In genomic region chr13:77034883-77035282, GRCh38 we compare ENCODE assay signal across 25 cellular contexts. TPM values are rescaled to one million over a fixed set of nuclear protein-coding genes. Genes with fewer than 3 reads are reported as not detected.
DNase-seq lines count a peak whose midpoint lies in the region; ATAC-seq, FAIRE-seq and TF ChIP-seq lines count a peak whose summit lies in the region.
"Had no signal": no experiment of that assay in that cellular context is flagged by ENCODE, and none has a peak within 500 bp of the region (broad histone marks: within the 10 kb centered on the region; RNA-seq: fewer than 3 reads in every experiment).

No MANE protein-coding gene starts in this region.

- 93 to 97% methylated on average over 4 to 5 of the region's 5 CpGs for WGBS in gastroesophageal sphincter (ENCODE audit: low coverage in 1 of 2), 2 donors
- 92 to 98% (median 96%) methylated on average over 5 of the region's 5 CpGs for WGBS in spleen, 5 donors

- no peak overlapping the region for H3K27ac Mint-ChIP-seq in astrocyte (ENCODE audit: unreplicated experiment)
- H3K27ac Mint-ChIP-seq: activated naive CD4-positive, alpha-beta T cell treated with anti-CD3 and anti-CD28 coated beads, Interleukin-2, amount 50 U/mL, for 24 hours had no signal

- H3K27me3 ChIP-seq in astrocyte (ENCODE audit: insufficient read depth, low read length) (no peaks in the 10 kb centered on the region), gastroesophageal sphincter (no peaks in the 10 kb centered on the region), spleen (replicated peaks in 1 of 7) (no peaks in the 10 kb centered on the region)
- H3K27me3 ChIP-seq: BE2C, cardiac muscle cell had no signal

- H3K27ac ChIP-seq in astrocyte (ENCODE audit: low read depth, low read length) (no peak overlapping the region), gastroesophageal sphincter (no peak overlapping the region), spleen (no peak overlapping the region)
- H3K27ac ChIP-seq: cardiac muscle cell had no signal

- H3K4me3 ChIP-seq in AG10803 (ENCODE audit: low read length) (no peak overlapping the region), astrocyte (ENCODE audit: insufficient read depth, low read depth, low read length) (no peak overlapping the region), gastroesophageal sphincter (no peak overlapping the region), spleen (no peak overlapping the region)
- H3K4me3 ChIP-seq: cardiac muscle cell, K562 had no signal

- H2AFZ ChIP-seq in astrocyte (ENCODE audit: low read depth, low read length), result no peak overlapping the region

- no peak for TF ChIP-seq POLR2A in gastroesophageal sphincter (IDR thresholded peaks at IDR 0.05)
- no peak for TF ChIP-seq POLR2A in spleen (IDR thresholded peaks at IDR 0.05)

- H3K9me3 Mint-ChIP-seq in astrocyte (ENCODE audit: unreplicated experiment), result peaks cover 3% of the 10 kb centered on the region
- H3K9me3 Mint-ChIP-seq: activated naive CD4-positive, alpha-beta T cell treated with anti-CD3 and anti-CD28 coated beads, Interleukin-2, amount 50 U/mL, for 24 hours had no signal

- no peaks in the 10 kb centered on the region for H3K9me3 ChIP-seq in astrocyte (ENCODE audit: insufficient read depth, low read depth, low read length)
- no peaks in the 10 kb centered on the region for H3K9me3 ChIP-seq in gastroesophageal sphincter
- H3K9me3 ChIP-seq in spleen, result no peaks in the 10 kb centered on the region
- H3K9me3 ChIP-seq: BE2C, SK-N-SH had no signal

- DNase-seq in AG10803 (ENCODE audit: low read depth) (peak; percentile 32), HCEC 1CT (peak; percentile 79), astrocyte (ENCODE audit: low read depth) (no peak), hepatic stellate cell (ENCODE audit: low spot score) (peak; percentile 17), cerebellum (ENCODE audit: low spot score) (no peak), spleen (no peak)
- DNase-seq: activated CD4-positive, alpha-beta T cell treated with anti-CD3 and anti-CD28 coated beads for 48 hours; activated T-cell treated with anti-CD3 and anti-CD28 coated beads for 4 hours; BE2C; effector CD8-positive, alpha-beta T cell; GOT3; naive B cell; NCI-H2171 treated with DMSO at 0.1 percent for 48 hours; NCI-H774; SK-N-SH; small intestine; stimulated activated CD4-positive, alpha-beta T cell treated with anti-CD3 and anti-CD28 coated beads, Interleukin-4, amount 100 ng/mL, for 4 hours; stimulated activated CD8-positive, alpha-beta memory T cell treated with anti-CD3 and anti-CD28 coated beads, Interleukin-4, amount 100 ng/mL, for 48 hours had no signal

- peaks cover 4% of the 10 kb centered on the region for H3K36me3 Mint-ChIP-seq in astrocyte (ENCODE audit: low read depth, unreplicated experiment)
- H3K36me3 Mint-ChIP-seq: naive B cell had no signal

- TF ChIP-seq CTCF in AG10803 (conservative IDR thresholded peaks at IDR 0.05; ENCODE audit: low read length) (no peak), astrocyte (IDR thresholded peaks at IDR 0.05; ENCODE audit: insufficient read depth, low read depth, low read length) (no peak), gastroesophageal sphincter (IDR thresholded peaks at IDR 0.05) (no peak), spleen (IDR thresholded peaks at IDR 0.05 in 8 of 11, conservative IDR thresholded peaks at IDR 0.05 in 3 of 11) (no peak)

- intact Hi-C loops in spleen (cut with DNase I; ENCODE audit: low total_unique reads), result no loop called here

- H3K27me3 Mint-ChIP-seq in astrocyte (ENCODE audit: low read depth, unreplicated experiment), result no peaks in the 10 kb centered on the region
- H3K27me3 Mint-ChIP-seq: activated naive CD4-positive, alpha-beta T cell treated with anti-CD3 and anti-CD28 coated beads, Interleukin-2, amount 50 U/mL, for 24 hours; naive B cell had no signal

- H3K4me3 Mint-ChIP-seq in astrocyte (ENCODE audit: unreplicated experiment), result no peak overlapping the region
- H3K4me3 Mint-ChIP-seq: activated naive CD4-positive, alpha-beta T cell treated with anti-CD3 and anti-CD28 coated beads, Interleukin-2, amount 50 U/mL, for 24 hours; naive B cell had no signal

- no peak for ATAC-seq in GM21737 (IDR thresholded peaks at IDR 0.05; ENCODE audit: unreplicated experiment)
- no peak for ATAC-seq in gastroesophageal sphincter
- ATAC-seq: K562 had no signal

- peak overlapping the region; percentile 33 for H3K4me2 ChIP-seq in astrocyte (ENCODE audit: low read length)
- H3K4me2 ChIP-seq: SK-N-SH had no signal

- H4K20me1 ChIP-seq in astrocyte (ENCODE audit: insufficient read depth, low read length), result no peaks in the 10 kb centered on the region

- H3K9ac ChIP-seq in astrocyte (ENCODE audit: low read length), result no peak overlapping the region
- H3K9ac ChIP-seq: SK-N-SH had no signal

- peaks cover 4% of the 10 kb centered on the region for H3K4me1 Mint-ChIP-seq in astrocyte (ENCODE audit: low read depth, unreplicated experiment)
- H3K4me1 Mint-ChIP-seq: activated naive CD4-positive, alpha-beta T cell treated with anti-CD3 and anti-CD28 coated beads, Interleukin-2, amount 50 U/mL, for 24 hours; naive B cell had no signal

- H3K4me1 ChIP-seq in astrocyte (ENCODE audit: insufficient read depth, low read length) (peaks cover 3% of the 10 kb centered on the region), gastroesophageal sphincter (no peaks in the 10 kb centered on the region), spleen (no peaks in the 10 kb centered on the region)
- H3K4me1 ChIP-seq: BE2C had no signal

- H3K36me3 ChIP-seq in astrocyte (ENCODE audit: insufficient read depth, low read length) (no peaks in the 10 kb centered on the region), gastroesophageal sphincter (no peaks in the 10 kb centered on the region), spleen (no peaks in the 10 kb centered on the region)
- H3K36me3 ChIP-seq: BE2C, cardiac muscle cell had no signal

- peak; percentile 23 for FAIRE-seq in astrocyte (lab: Jason Lieb, UNC)
- FAIRE-seq: D721Med, frontal cortex, K562, small intestine had no signal

- no peaks in the 10 kb centered on the region for H3K79me2 ChIP-seq in astrocyte (ENCODE audit: insufficient read depth, low read length)

- TF ChIP-seq EP300 in gastroesophageal sphincter (IDR thresholded peaks at IDR 0.05), result no peak

RNA-seq across cellular contexts. Expression of gene FBXL3, which starts 7.9 kb away (rescaled TPM):
- total RNA-seq in astrocyte (36.0 and 37.2 TPM in 2 replicates), gastroesophageal sphincter (100 to 1,000 TPM in 1 of 4 donors, 10 to 100 TPM in 3; 76.5 to 114 (median 87.0) TPM), cerebellum (80.1 TPM), spleen (10 to 100 TPM; 44.9 to 80.9 (median 56.1) TPM)
- polyA plus RNA-seq in spleen, result 10 to 100 TPM; 18.5 to 29.8 (median 19.5) TPM

RNA-seq across cellular contexts. Expression of gene CLN5, which starts 43.0 kb away (rescaled TPM):
- total RNA-seq in astrocyte (32.9 and 35.8 TPM in 2 replicates), gastroesophageal sphincter (10 to 100 TPM; 20.2 to 39.7 (median 27.0) TPM), cerebellum (19.1 TPM), spleen (10 to 100 TPM; 18.8 to 29.0 (median 25.3) TPM)
- 10 to 100 TPM; 12.4 to 16.6 (median 14.4) TPM for polyA plus RNA-seq in spleen

Comparison
In these comparisons a context has a peak if more than half of its experiments do, and no peak if none do; other contexts are left out.
1. DNase-seq: peak in AG10803 (single experiment), HCEC 1CT (single experiment) and hepatic stellate cell (single experiment); none in astrocyte (single experiment), cerebellum (single experiment) and spleen (single experiment).